1 cellular context compared by ENCODE assay signal in the genomic region with DNA sequence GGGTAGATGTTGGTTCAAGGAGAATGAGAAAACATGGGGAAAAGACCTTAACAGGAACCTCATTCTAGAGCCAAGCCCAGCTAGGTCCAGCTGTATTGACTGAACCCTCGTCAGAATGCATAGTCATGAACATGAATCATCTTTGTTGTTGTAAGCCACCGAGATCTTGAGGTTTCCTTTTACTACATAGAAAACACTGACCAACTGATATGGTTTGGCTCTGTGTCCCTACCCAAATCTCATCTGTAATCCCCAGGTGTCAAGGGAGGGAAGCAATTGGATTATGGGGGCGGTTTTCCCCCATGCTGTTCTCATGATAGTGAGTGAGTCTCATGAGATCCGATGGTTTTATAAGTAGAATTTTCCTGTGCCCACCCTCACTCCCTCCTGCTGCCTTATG.
TF ChIP-seq lines count a peak whose summit lies in the region.

No MANE protein-coding gene starts in this region.

TF ChIP-seq in HCT116, 20 proteins besides CTCF, POLR2A, EP300 and RAD21 (continued from another document):
- TF ChIP-seq SP1 (IDR thresholded peaks at IDR 0.05; ENCODE audit: low read depth) (no peak), TCF7L2 (IDR thresholded peaks at IDR 0.05; ENCODE audit: borderline replicate concordance, extremely low read depth, insufficient read depth, insufficient read length) (no peak), JUND (IDR thresholded peaks at IDR 0.05) (no peak), CEBPB (IDR thresholded peaks at IDR 0.05; ENCODE audit: low read depth) (no peak)
- TF ChIP-seq, protein P1, sequence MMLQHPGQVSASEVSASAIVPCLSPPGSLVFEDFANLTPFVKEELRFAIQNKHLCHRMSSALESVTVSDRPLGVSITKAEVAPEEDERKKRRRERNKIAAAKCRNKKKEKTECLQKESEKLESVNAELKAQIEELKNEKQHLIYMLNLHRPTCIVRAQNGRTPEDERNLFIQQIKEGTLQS (IDR thresholded peaks at IDR 0.05), result no peak
TF ChIP-seq in HCT116: peak in this region for 0.
